ENCODE assay signal across 2 cellular contexts in genomic region chr10:132956259-132956658, GRCh38. TPM values are rescaled to one million over a fixed set of nuclear protein-coding genes. Genes with fewer than 3 reads are reported as not detected.
"Had no signal": no experiment of that assay in that cellular context is flagged by ENCODE, and none has a peak within 500 bp of the region (broad histone marks: within the 10 kb centered on the region; RNA-seq: fewer than 3 reads in every experiment).

No MANE protein-coding gene starts in this region.

RNA-seq across cellular contexts. Expression of gene CFAP46, which starts 13.9 kb away (rescaled TPM):
- total RNA-seq: HT-29, K562 had no signal
